In genomic region chr21:27021046-27021445, GRCh38 we compare ENCODE assay signal across 21 cellular contexts. TPM values are rescaled to one million over a fixed set of nuclear protein-coding genes. Genes with fewer than 3 reads are reported as not detected.
"Had no signal": no experiment of that assay in that cellular context is flagged by ENCODE, and none has a peak within 500 bp of the region (broad histone marks: within the 10 kb centered on the region; RNA-seq: fewer than 3 reads in every experiment).

No MANE protein-coding gene starts in this region.

- H3K4me2 ChIP-seq: SK-N-SH had no signal

- H3K9ac ChIP-seq: SK-N-SH had no signal

- H3K9me3 ChIP-seq: SK-N-SH had no signal

- DNase-seq: KBM-7, MV-4-11, NCI-H1048, NCI-H1105, NCI-H1417, NCI-H1436 treated with DMSO at 0.1 percent for 48 hours, NCI-H1694, NCI-H187 treated with DMSO at 0.1 percent for 48 hours, NCI-H2029 treated with DMSO at 0.1 percent for 48 hours, NCI-H2227 treated with DMSO at 0.1 percent for 48 hours, NCI-H524 treated with DMSO at 0.1 percent for 48 hours, NCI-H69, NCI-H774, Right ventricle myocardium superior, RPMI8226, SK-N-SH, SW 1271, T-cell had no signal

- ATAC-seq: T-cell had no signal

RNA-seq across cellular contexts. Expression of gene ADAMTS5, which starts 54.2 kb away (rescaled TPM):
- total RNA-seq: HT-29, MCF 10A, NCI-H460 had no signal
